In the genomic region with DNA sequence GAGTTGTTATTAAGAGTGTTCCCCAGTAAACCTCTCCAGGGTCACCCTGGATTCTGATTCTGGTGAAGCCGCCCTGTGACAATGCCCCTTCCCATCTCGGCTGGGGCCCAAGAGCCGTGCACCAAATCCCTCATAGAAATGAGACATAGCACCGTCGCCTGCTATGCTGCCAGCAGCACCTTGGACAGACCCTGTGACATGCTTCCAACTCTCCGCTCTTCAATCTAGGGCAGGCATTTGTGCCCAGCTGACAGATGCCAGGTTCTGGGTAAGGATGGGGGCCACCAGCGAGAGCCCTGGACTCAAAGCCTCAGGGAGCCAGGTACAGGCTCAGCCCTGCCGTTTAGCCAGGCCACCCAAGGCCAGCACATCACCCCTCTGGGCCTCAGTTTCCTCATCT, we compare ENCODE assay signal across 28 cellular contexts.
"Had no signal": no experiment of that assay in that cellular context is flagged by ENCODE, and none has a peak within 500 bp of the region (broad histone marks: within the 10 kb centered on the region; RNA-seq: fewer than 3 reads in every experiment).

No MANE protein-coding gene starts in this region.

- H3K27ac ChIP-seq: heart left ventricle, parathyroid adenoma, psoas muscle, stomach, thyroid gland, upper lobe of left lung, vagina had no signal

- H3K4me3 Mint-ChIP-seq: activated B cell treated with CpG ODN at 0.5 μM for 24 hours; activated naive CD4-positive, alpha-beta T cell treated with anti-CD3 and anti-CD28 coated beads for 36 hours; activated naive CD8-positive, alpha-beta T cell treated with anti-CD3 and anti-CD28 coated beads for 36 hours; dendritic cell treated with granulocyte-macrophage colony-stimulating factor and Interleukin-4, amounts not matched to agents 40 ng/mL and 50 ng/mL, for 4 days; endodermal cell; immature natural killer cell; mesothelial cell of epicardium; neural crest cell; stimulated activated naive B cell treated with anti-CD40 and anti-IgM and Interleukin-4, amounts not matched to agents 10 μg/mL and 1 μg/mL and 100 μg/mL, for 72 hours; T-helper 2 cell treated with Interferon-gamma antibody and Interleukin-4, amounts not matched to agents 5 μg/mL and 100 μg/mL, for 36 hours had no signal

- H3K9me3 Mint-ChIP-seq: activated B cell treated with CpG ODN at 0.5 μM for 24 hours; activated naive CD4-positive, alpha-beta T cell treated with anti-CD3 and anti-CD28 coated beads for 36 hours; dendritic cell treated with granulocyte-macrophage colony-stimulating factor and Interleukin-4, amounts not matched to agents 40 ng/mL and 50 ng/mL, for 4 days; endodermal cell; mesothelial cell of epicardium; stimulated activated naive B cell treated with anti-CD40 and anti-IgM and Interleukin-4, amounts not matched to agents 10 μg/mL and 1 μg/mL and 100 μg/mL, for 72 hours; T-helper 2 cell treated with Interferon-gamma antibody and Interleukin-4, amounts not matched to agents 5 μg/mL and 100 μg/mL, for 36 hours had no signal

- H3K4me3 ChIP-seq: heart left ventricle, psoas muscle, smooth muscle cell, stomach, thyroid gland, upper lobe of left lung, vagina had no signal

- H3K9me3 ChIP-seq: heart left ventricle, psoas muscle, stomach, thyroid gland, upper lobe of left lung, vagina had no signal

- H3K4me2 ChIP-seq: smooth muscle cell had no signal

- H3K36me3 ChIP-seq: heart left ventricle, stomach, thyroid gland, upper lobe of left lung, vagina had no signal

- H3K36me3 Mint-ChIP-seq: stimulated activated naive B cell treated with anti-CD40 and anti-IgM and Interleukin-4, amounts not matched to agents 10 μg/mL and 1 μg/mL and 100 μg/mL, for 72 hours had no signal

- H3K27ac Mint-ChIP-seq: activated B cell treated with CpG ODN at 0.5 μM for 24 hours; activated naive CD4-positive, alpha-beta T cell treated with anti-CD3 and anti-CD28 coated beads for 36 hours; activated naive CD8-positive, alpha-beta T cell treated with anti-CD3 and anti-CD28 coated beads for 36 hours; dendritic cell treated with granulocyte-macrophage colony-stimulating factor and Interleukin-4, amounts not matched to agents 40 ng/mL and 50 ng/mL, for 4 days; endodermal cell; mesothelial cell of epicardium; stimulated activated naive B cell treated with anti-CD40 and anti-IgM and Interleukin-4, amounts not matched to agents 10 μg/mL and 1 μg/mL and 100 μg/mL, for 72 hours; T-helper 2 cell treated with Interferon-gamma antibody and Interleukin-4, amounts not matched to agents 5 μg/mL and 100 μg/mL, for 36 hours had no signal

- H3K4me1 ChIP-seq: parathyroid adenoma, psoas muscle had no signal

- ATAC-seq: esophagus mucosa; left colon; naive thymus-derived CD4-positive, alpha-beta T cell; psoas muscle; stimulated activated naive B cell treated with anti-CD40 and anti-IgM and Interleukin-4, amounts not matched to agents 10 μg/mL and 1 μg/mL and 100 μg/mL, for 72 hours had no signal

- H3K27me3 ChIP-seq: heart left ventricle, stomach, thyroid gland, upper lobe of left lung, vagina had no signal

- DNase-seq: activated B cell treated with CpG ODN at 0.5 μM for 24 hours; activated CD8-positive, alpha-beta memory T cell treated with anti-CD3 and anti-CD28 coated beads for 24 hours; activated effector memory CD4-positive, alpha-beta T cell treated with anti-CD3 and anti-CD28 coated beads, Interleukin-2, amount 50 U/mL, for 16 hours; activated naive CD4-positive, alpha-beta T cell treated with anti-CD3 and anti-CD28 coated beads for 36 hours; activated naive CD8-positive, alpha-beta T cell treated with anti-CD3 and anti-CD28 coated beads for 36 hours; endodermal cell; heart left ventricle; immature natural killer cell; kidney; left colon; naive thymus-derived CD4-positive, alpha-beta T cell; occipital lobe; psoas muscle; stimulated activated CD4-positive, alpha-beta T cell treated with anti-CD3 and anti-CD28 coated beads, Interleukin-1b, Interleukin-23, amount 100 ng/mL, for 48 hours; stimulated activated CD4-positive, alpha-beta T cell treated with anti-CD3 and anti-CD28 coated beads, Interleukin-4, amount 100 ng/mL, for 4 hours; stimulated activated CD8-positive, alpha-beta memory T cell treated with anti-CD3 and anti-CD28 coated beads, Interleukin-4, amount 100 ng/mL, for 48 hours; stimulated activated naive B cell treated with anti-CD40 and anti-IgM and Interleukin-4, amounts not matched to agents 10 μg/mL and 1 μg/mL and 100 μg/mL, for 72 hours; stomach; thyroid gland; upper lobe of left lung had no signal

- H3K9ac ChIP-seq: parathyroid adenoma had no signal
